In the genomic region with DNA sequence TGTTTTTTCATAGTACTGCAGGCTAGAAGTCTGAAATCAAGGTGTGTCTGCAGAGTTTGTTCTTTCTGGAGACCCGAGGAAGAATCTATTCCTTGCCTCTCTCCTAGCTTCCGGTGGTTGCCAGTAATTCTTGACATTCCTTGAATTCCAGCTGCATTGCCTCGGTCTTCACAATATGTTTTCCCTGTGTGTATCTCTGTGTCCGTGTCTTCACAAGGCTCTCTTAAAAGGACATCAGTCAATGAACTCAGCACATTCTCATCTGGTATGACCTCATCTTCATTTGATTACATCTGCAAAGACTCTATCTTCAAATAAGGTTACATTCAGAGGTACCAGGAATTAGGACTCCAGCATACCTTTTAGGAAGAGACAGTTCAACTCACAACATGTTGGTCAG, we compare ENCODE assay signal across 8 cellular contexts.
DNase-seq lines count a peak whose midpoint lies in the region; TF ChIP-seq lines count a peak whose summit lies in the region.

No MANE protein-coding gene starts in this region.

- H3K4me1 ChIP-seq in CD4-positive, alpha-beta memory T cell (ENCODE audit: insufficient read depth, low read length) = no peaks in the 10 kb centered on the region

- no peak overlapping the region for H3K27ac Mint-ChIP-seq in Calu3 (ENCODE audit: unreplicated experiment)
- H3K27ac Mint-ChIP-seq in CD4-positive, alpha-beta memory T cell = no peak overlapping the region

- intact Hi-C loops in Calu3 (cut with micrococcal nuclease; ENCODE audit: unreplicated experiment) = no loop called here
- intact Hi-C loops in CD4-positive, alpha-beta memory T cell (cut with micrococcal nuclease) = no loop called here
- intact Hi-C loops in posterior vena cava (cut with DNase I) = loop anchor here in 1 of 2 donors (10.0 kb wide), 1 partner anchor 669 kb away; no protein-coding TSS in a partner anchor

- H3K36me3 Mint-ChIP-seq in Calu3 (ENCODE audit: insufficient read depth, unreplicated experiment) = no peaks in the 10 kb centered on the region
- H3K36me3 Mint-ChIP-seq in CD4-positive, alpha-beta memory T cell = no peaks in the 10 kb centered on the region

- H3K36me3 ChIP-seq in CD4-positive, alpha-beta memory T cell (ENCODE audit: insufficient read depth, low read length) = no peaks in the 10 kb centered on the region

- H3K9me3 Mint-ChIP-seq in Calu3 (ENCODE audit: low read depth, unreplicated experiment) = no peaks in the 10 kb centered on the region
- no peaks in the 10 kb centered on the region for H3K9me3 Mint-ChIP-seq in CD4-positive, alpha-beta memory T cell

- CTCF ChIA-PET in Calu3 (lab: Charles Lee) = no interaction called here
- CTCF ChIA-PET in CD4-positive, alpha-beta memory T cell (lab: Charles Lee; ENCODE audit: partially characterized antibody) = no interaction called here

- no TSS peak for BruUV-seq in Calu3 (replicated peaks; lab: Mats Ljungman, UMichigan)

- POLR2A ChIA-PET in CD4-positive, alpha-beta memory T cell (lab: Charles Lee; ENCODE audit: partially characterized antibody) = no interaction called here

- no peaks in the 10 kb centered on the region for H3K27me3 Mint-ChIP-seq in Calu3 (ENCODE audit: unreplicated experiment)
- H3K27me3 Mint-ChIP-seq in CD4-positive, alpha-beta memory T cell = peaks cover 0 to 2% of the 10 kb centered on the region in 2 donors

- DNase-seq in Calu3 (peak; percentile 2), NCI-H226 (peak; percentile 86), dedifferentiated amniotic fluid mesenchymal stem cell (ENCODE audit: extremely low spot score) (peak; percentile 27), myocyte (ENCODE audit: low read depth) (peak; percentile 57), NCI-H1105 (lab: John Stamatoyannopoulos, UW) (no peak), posterior vena cava (ENCODE audit: low spot score) (no peak), COR-L47 (lab: John Stamatoyannopoulos, UW) (no peak)
- no peak for DNase-seq in CD4-positive, alpha-beta memory T cell

- H3K4me3 ChIP-seq in CD4-positive, alpha-beta memory T cell (ENCODE audit: low read length in 2 of 2) = no peak overlapping the region

- H3K4me1 Mint-ChIP-seq in Calu3 (ENCODE audit: low read depth, unreplicated experiment) = peaks cover 11% of the 10 kb centered on the region
- H3K4me1 Mint-ChIP-seq in CD4-positive, alpha-beta memory T cell = no peaks in the 10 kb centered on the region

- no peak for TF ChIP-seq CTCF in Calu3 (IDR thresholded peaks at IDR 0.05; ENCODE audit: unreplicated experiment)

- no peaks in the 10 kb centered on the region for H3K27me3 ChIP-seq in CD4-positive, alpha-beta memory T cell (ENCODE audit: insufficient read depth, low read length)

- H3K4me3 Mint-ChIP-seq in Calu3 (ENCODE audit: low read depth, unreplicated experiment) = no peak overlapping the region
- H3K4me3 Mint-ChIP-seq in CD4-positive, alpha-beta memory T cell = no peak overlapping the region

- no peak overlapping the region for H3K27ac ChIP-seq in CD4-positive, alpha-beta memory T cell (ENCODE audit: low read depth, low read length)

- no peaks in the 10 kb centered on the region for H3K9me3 ChIP-seq in CD4-positive, alpha-beta memory T cell (ENCODE audit: control insufficient read depth in 1 of 2, low read length in 2 of 2)

Comparison
In these comparisons a context has a peak if more than half of its experiments do, and no peak if none do; other contexts are left out.
1. DNase-seq: peak in Calu3 (single experiment), NCI-H226 (single experiment), dedifferentiated amniotic fluid mesenchymal stem cell (single experiment) and myocyte (single experiment); none in CD4-positive, alpha-beta memory T cell (0 of 5), NCI-H1105 (single experiment), posterior vena cava (single experiment) and COR-L47 (single experiment).